28 cellular contexts compared by ENCODE assay signal in the genomic region with DNA sequence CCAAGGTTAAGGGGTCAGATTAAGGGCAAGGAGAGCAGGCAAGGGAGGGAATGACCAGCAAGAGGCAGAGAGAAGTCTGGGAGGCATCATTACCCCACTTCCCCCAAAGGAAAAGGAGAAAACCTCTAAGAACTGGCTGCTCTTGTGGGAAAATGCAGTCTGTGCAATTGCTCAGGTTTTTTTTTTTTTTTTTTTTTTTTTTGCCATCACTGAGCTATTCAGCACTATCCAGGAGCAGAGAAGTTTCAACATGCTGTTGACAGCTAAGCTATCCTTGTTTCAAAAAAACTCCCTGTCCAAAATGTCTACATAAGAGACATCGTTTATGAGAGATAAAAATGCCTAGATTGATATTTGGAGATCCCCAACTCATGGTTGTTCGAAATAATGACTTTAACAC.
"Had no signal": no experiment of that assay in that cellular context is flagged by ENCODE, and none has a peak within 500 bp of the region (broad histone marks: within the 10 kb centered on the region; RNA-seq: fewer than 3 reads in every experiment).

No MANE protein-coding gene starts in this region.

- H3K79me2 ChIP-seq: parathyroid adenoma had no signal

- H3K4me1 ChIP-seq: left lung, neural progenitor cell, parathyroid adenoma, right atrium auricular region, testis, thyroid gland, transverse colon, upper lobe of left lung, vagina had no signal

- DNase-seq: hippocampal formation; kidney; left colon; left lung; midbrain; mucosa of descending colon; naive thymus-derived CD4-positive, alpha-beta T cell; occipital lobe; right lobe of liver; stimulated activated CD4-positive, alpha-beta T cell treated with anti-CD3 and anti-CD28 coated beads, Interleukin-1b, Interleukin-23, amount 100 ng/mL, for 48 hours; stimulated activated CD4-positive, alpha-beta T cell treated with anti-CD3 and anti-CD28 coated beads, Interleukin-2, amount 100 ng/mL, for 48 hours; stimulated activated CD4-positive, alpha-beta T cell treated with anti-CD3 and anti-CD28 coated beads, Interleukin-4, amount 100 ng/mL, for 4 hours; stimulated activated CD8-positive, alpha-beta memory T cell treated with anti-CD3 and anti-CD28 coated beads, Interleukin-4, amount 100 ng/mL, for 48 hours; stimulated activated naive B cell treated with anti-CD40 and anti-IgM and Interleukin-4, amounts not matched to agents 10 μg/mL and 1 μg/mL and 100 μg/mL, for 72 hours; stimulated activated naive CD8-positive, alpha-beta T cell treated with anti-CD3 and anti-CD28 coated beads, Interleukin-15, Interleukin-2, amounts not matched to agents 100 U/mL and 50 U/mL, for 24 hours; stomach; testis; thyroid gland; transverse colon; upper lobe of left lung had no signal

- H3K27me3 Mint-ChIP-seq: naive thymus-derived CD4-positive, alpha-beta T cell; natural killer cell treated with Interleukin-12 subunit alpha and Interleukin-12 subunit beta and Interleukin-15 and Interleukin-18, amount 100 ng/mL, for 72 hours; stimulated activated naive B cell treated with anti-CD40 and anti-IgM and Interleukin-4, amounts not matched to agents 10 μg/mL and 1 μg/mL and 100 μg/mL, for 72 hours had no signal

- H3K27me3 ChIP-seq: left lung, neural progenitor cell, neutrophil, right atrium auricular region, right lobe of liver, stomach, testis, thyroid gland, transverse colon, upper lobe of left lung, vagina had no signal

- H3K27ac ChIP-seq: left lung, neural progenitor cell, neutrophil, parathyroid adenoma, right atrium auricular region, right lobe of liver, stomach, testis, thyroid gland, transverse colon, upper lobe of left lung, vagina had no signal

- H3K4me2 ChIP-seq: neural progenitor cell, smooth muscle cell had no signal

- ATAC-seq: left colon; left lung; mucosa of descending colon; naive thymus-derived CD4-positive, alpha-beta T cell; natural killer cell treated with Interleukin-12 subunit alpha and Interleukin-12 subunit beta and Interleukin-15 and Interleukin-18, amount 100 ng/mL, for 72 hours; right lobe of liver; stimulated activated naive B cell treated with anti-CD40 and anti-IgM and Interleukin-4, amounts not matched to agents 10 μg/mL and 1 μg/mL and 100 μg/mL, for 72 hours; stimulated activated naive CD8-positive, alpha-beta T cell treated with anti-CD3 and anti-CD28 coated beads, Interleukin-15, Interleukin-2, amounts not matched to agents 100 U/mL and 50 U/mL, for 24 hours had no signal

- H3K27ac Mint-ChIP-seq: naive thymus-derived CD4-positive, alpha-beta T cell; natural killer cell treated with Interleukin-12 subunit alpha and Interleukin-12 subunit beta and Interleukin-15 and Interleukin-18, amount 100 ng/mL, for 72 hours; neural progenitor cell; stimulated activated naive B cell treated with anti-CD40 and anti-IgM and Interleukin-4, amounts not matched to agents 10 μg/mL and 1 μg/mL and 100 μg/mL, for 72 hours had no signal

- H3K4me3 ChIP-seq: left lung, lung, mucosa of descending colon, neural progenitor cell, right atrium auricular region, right lobe of liver, smooth muscle cell, stomach, testis, thyroid gland, transverse colon, upper lobe of left lung, vagina had no signal

- H2AFZ ChIP-seq: neural progenitor cell, parathyroid adenoma had no signal

- H3K9me3 ChIP-seq: left lung, mucosa of descending colon, neutrophil, right atrium auricular region, right lobe of liver, stomach, testis, thyroid gland, transverse colon, upper lobe of left lung, vagina had no signal

- H3K9ac ChIP-seq: neural progenitor cell, parathyroid adenoma had no signal

- H3K36me3 Mint-ChIP-seq: natural killer cell treated with Interleukin-12 subunit alpha and Interleukin-12 subunit beta and Interleukin-15 and Interleukin-18, amount 100 ng/mL, for 72 hours; neural progenitor cell; stimulated activated naive B cell treated with anti-CD40 and anti-IgM and Interleukin-4, amounts not matched to agents 10 μg/mL and 1 μg/mL and 100 μg/mL, for 72 hours had no signal

- H3K4me1 Mint-ChIP-seq: naive thymus-derived CD4-positive, alpha-beta T cell; stimulated activated naive B cell treated with anti-CD40 and anti-IgM and Interleukin-4, amounts not matched to agents 10 μg/mL and 1 μg/mL and 100 μg/mL, for 72 hours had no signal

- H3K36me3 ChIP-seq: left lung, neural progenitor cell, neutrophil, right atrium auricular region, right lobe of liver, stomach, thyroid gland, transverse colon, upper lobe of left lung, vagina had no signal

- H3K4me3 Mint-ChIP-seq: naive thymus-derived CD4-positive, alpha-beta T cell; natural killer cell treated with Interleukin-12 subunit alpha and Interleukin-12 subunit beta and Interleukin-15 and Interleukin-18, amount 100 ng/mL, for 72 hours; neural progenitor cell; stimulated activated naive B cell treated with anti-CD40 and anti-IgM and Interleukin-4, amounts not matched to agents 10 μg/mL and 1 μg/mL and 100 μg/mL, for 72 hours had no signal

- H3K9me3 Mint-ChIP-seq: neural progenitor cell had no signal
